ENCODE assay signal across 22 cellular contexts in genomic region chr15:33055962-33056361, GRCh38.
DNase-seq lines count a peak whose midpoint lies in the region; ATAC-seq and TF ChIP-seq lines count a peak whose summit lies in the region.
"Had no signal": no experiment of that assay in that cellular context is flagged by ENCODE, and none has a peak within 500 bp of the region (broad histone marks: within the 10 kb centered on the region; RNA-seq: fewer than 3 reads in every experiment).

No MANE protein-coding gene starts in this region.

- H3K4me1 ChIP-seq in SJCRH30: peaks cover 4% of the 10 kb centered on the region; the same call in 1 of the 2 replicates
- no peaks in the 10 kb centered on the region for H3K4me1 ChIP-seq in CD4-positive, alpha-beta memory T cell (ENCODE audit: insufficient read depth, low read length)

- peaks cover 0 to 3% of the 10 kb centered on the region in 2 donors for H3K27me3 Mint-ChIP-seq in CD4-positive, alpha-beta memory T cell
- H3K27me3 Mint-ChIP-seq: CD4-positive, alpha-beta T cell; CD8-positive, alpha-beta memory T cell had no signal

- POLR2A ChIA-PET in CD4-positive, alpha-beta memory T cell (lab: Charles Lee; ENCODE audit: partially characterized antibody): no interaction called here

- no peak overlapping the region for H3K4me3 ChIP-seq in SJCRH30
- no peak overlapping the region for H3K4me3 ChIP-seq in CD4-positive, alpha-beta memory T cell (ENCODE audit: low read length in 2 of 2)
- H3K4me3 ChIP-seq: BLaER1 treated with 17β-estradiol and CSF1 and Interleukin-3, amounts not matched to agents 10 nM and 100 nM had no signal

- peaks cover 9% of the 10 kb centered on the region for H3K36me3 ChIP-seq in SJCRH30
- H3K36me3 ChIP-seq in CD4-positive, alpha-beta memory T cell (ENCODE audit: insufficient read depth, low read length): no peaks in the 10 kb centered on the region

- H3K9me3 Mint-ChIP-seq in CD4-positive, alpha-beta memory T cell: peaks cover 0 to 2% (median 0%) of the 10 kb centered on the region in 8 donors
- H3K9me3 Mint-ChIP-seq: CD4-positive, alpha-beta T cell had no signal

- H3K27me3 ChIP-seq in SJCRH30: no peaks in the 10 kb centered on the region
- no peaks in the 10 kb centered on the region for H3K27me3 ChIP-seq in CD4-positive, alpha-beta memory T cell (ENCODE audit: insufficient read depth, low read length)
- H3K27me3 ChIP-seq: BLaER1 treated with 17β-estradiol and CSF1 and Interleukin-3, amounts not matched to agents 10 nM and 100 nM had no signal

- peak; percentile 15; the same call in 1 of the 3 replicates for ATAC-seq in SK-N-SH treated with all-trans-retinoic acid at 6 μM for 48 hours
- ATAC-seq in GM19395 (IDR thresholded peaks at IDR 0.05; ENCODE audit: unreplicated experiment): no peak

- no peak overlapping the region for H3K27ac Mint-ChIP-seq in CD4-positive, alpha-beta memory T cell
- H3K27ac Mint-ChIP-seq: B cell; CD4-positive, alpha-beta T cell; CD8-positive, alpha-beta memory T cell had no signal

- CTCF ChIA-PET in CD4-positive, alpha-beta memory T cell (lab: Charles Lee; ENCODE audit: partially characterized antibody): no interaction called here

- peaks cover 0 to 29% (median 0%) of the 10 kb centered on the region in 4 donors for H3K4me1 Mint-ChIP-seq in CD4-positive, alpha-beta memory T cell
- H3K4me1 Mint-ChIP-seq: B cell had no signal

- DNase-seq in Ammon's horn (ENCODE audit: low spot score): peak; percentile 50
- DNase-seq in EH (ENCODE audit: low read depth): peak; percentile 30
- DNase-seq in SK-N-DZ (ENCODE audit: low spot score): peak; percentile 86
- no peak for DNase-seq in SJCRH30
- DNase-seq in ecto neural progenitor cell (ENCODE audit: low spot score): no peak
- no peak for DNase-seq in CD4-positive, alpha-beta memory T cell
- DNase-seq: 8988T; ACHN; CD4-positive, alpha-beta T cell; CD8-positive, alpha-beta memory T cell; COR-L47; DMS 273 treated with DMSO at 0.1 percent for 48 hours; DMS153; DMS53; DMS79; DND-41; GF-D8 had no signal

- no peaks in the 10 kb centered on the region; the same call in 1 of the 2 replicates for H3K9me3 ChIP-seq in SJCRH30 (replicated peaks)
- H3K9me3 ChIP-seq in CD4-positive, alpha-beta memory T cell (ENCODE audit: control insufficient read depth in 1 of 2, low read length in 2 of 2): no peaks in the 10 kb centered on the region

- H3K27ac ChIP-seq in SJCRH30: no peak overlapping the region
- no peak overlapping the region for H3K27ac ChIP-seq in CD4-positive, alpha-beta memory T cell (ENCODE audit: low read depth, low read length)
- H3K27ac ChIP-seq: BLaER1 treated with 17β-estradiol and CSF1 and Interleukin-3, amounts not matched to agents 10 nM and 100 nM; C4-2B had no signal

- H3K4me3 Mint-ChIP-seq in CD4-positive, alpha-beta memory T cell: no peak overlapping the region
- H3K4me3 Mint-ChIP-seq: B cell; CD4-positive, alpha-beta T cell; CD8-positive, alpha-beta memory T cell had no signal

- intact Hi-C loops in CD4-positive, alpha-beta memory T cell (cut with micrococcal nuclease): no loop called here

- H3K36me3 Mint-ChIP-seq in CD4-positive, alpha-beta memory T cell: no peaks in the 10 kb centered on the region

TF ChIP-seq in SK-N-SH treated with all-trans-retinoic acid at 6 μM for 48 hours, 23 proteins besides CTCF, POLR2A, EP300 and RAD21:
- TF ChIP-seq TCF4 (CRISPR knock-in tag; IDR thresholded peaks at IDR 0.05; ENCODE audit: borderline replicate concordance) (peak; percentile 62; the same call in 1 of the 2 replicates), ESRRG (CRISPR knock-in tag; IDR thresholded peaks at IDR 0.05) (no peak), ZNF8 (CRISPR knock-in tag; IDR thresholded peaks at IDR 0.05) (no peak), TSHZ2 (CRISPR knock-in tag; IDR thresholded peaks at IDR 0.05) (peak; percentile 56; the same call in 1 of the 2 replicates)

Comparison
In these comparisons a context has a peak if more than half of its experiments do, and no peak if none do; other contexts are left out.
1. DNase-seq: peak in Ammon's horn (single experiment), EH (single experiment) and SK-N-DZ (single experiment); none in SJCRH30 (0 of 2), ecto neural progenitor cell (single experiment) and CD4-positive, alpha-beta memory T cell (0 of 5).